ENCODE assay signal across 22 cellular contexts in the genomic region with DNA sequence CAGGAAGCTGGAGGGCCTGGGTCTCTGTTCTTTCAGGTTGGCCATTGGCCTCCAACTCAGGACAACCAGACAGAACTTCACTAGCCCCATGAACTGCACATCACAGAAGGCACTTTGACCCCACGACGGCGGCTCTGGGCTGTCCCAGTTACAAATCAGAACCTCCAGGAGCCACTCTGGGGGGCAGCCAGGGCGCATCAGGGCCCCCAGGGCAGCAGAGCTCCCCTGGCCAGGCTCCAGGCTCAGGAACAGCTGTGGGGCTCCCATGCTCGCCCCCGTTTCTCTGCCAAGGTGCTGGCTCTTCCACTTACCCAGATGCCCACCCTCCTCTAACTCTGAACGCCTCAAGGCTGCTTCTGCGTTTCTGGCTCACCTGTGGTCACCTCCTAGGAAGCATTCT.
"Had no signal": no experiment of that assay in that cellular context is flagged by ENCODE, and none has a peak within 500 bp of the region (broad histone marks: within the 10 kb centered on the region; RNA-seq: fewer than 3 reads in every experiment).

No MANE protein-coding gene starts in this region.

- ATAC-seq: effector memory CD8-positive, alpha-beta T cell; mucosa of descending colon; natural killer cell treated with Interleukin-12 subunit alpha and Interleukin-12 subunit beta and Interleukin-15 and Interleukin-18, amount 100 ng/mL, for 72 hours; pancreas; stimulated activated naive CD8-positive, alpha-beta T cell treated with anti-CD3 and anti-CD28 coated beads, Interleukin-15, amount 100 ng/mL, for 72 hours had no signal

- DNase-seq: effector memory CD8-positive, alpha-beta T cell; erythroblast; esophagus squamous epithelium; foreskin melanocyte; glutamatergic neuron; hypothalamus; mesenchymal stem cell; mucosa of descending colon; naive B cell; sigmoid colon; stimulated activated CD4-positive, alpha-beta T cell treated with anti-CD3 and anti-CD28 coated beads, Interleukin-2, amount 100 ng/mL, for 48 hours; stimulated activated naive CD4-positive, alpha-beta T cell; stimulated activated naive CD8-positive, alpha-beta T cell treated with anti-CD3 and anti-CD28 coated beads, Interleukin-15, amount 100 ng/mL, for 72 hours; trophoblast cell had no signal

- H3K4me3 ChIP-seq: coronary artery, esophagus squamous epithelium, mucosa of descending colon, pancreas, sigmoid colon, suprapubic skin, vagina had no signal

- H3K4me1 ChIP-seq: pancreas, sigmoid colon, vagina had no signal

- FAIRE-seq: endometrium, keratinocyte, pancreas had no signal

- H3K27ac ChIP-seq: coronary artery, esophagus squamous epithelium, neutrophil, pancreas, sigmoid colon, suprapubic skin, vagina had no signal

- H3K9me3 ChIP-seq: esophagus squamous epithelium, mucosa of descending colon, neutrophil, pancreas, sigmoid colon, suprapubic skin, vagina had no signal

- H3K27me3 ChIP-seq: esophagus squamous epithelium, neutrophil, pancreas, sigmoid colon, suprapubic skin, vagina had no signal
